Comparison of ENCODE assay signal across 20 cellular contexts in the genomic region with DNA sequence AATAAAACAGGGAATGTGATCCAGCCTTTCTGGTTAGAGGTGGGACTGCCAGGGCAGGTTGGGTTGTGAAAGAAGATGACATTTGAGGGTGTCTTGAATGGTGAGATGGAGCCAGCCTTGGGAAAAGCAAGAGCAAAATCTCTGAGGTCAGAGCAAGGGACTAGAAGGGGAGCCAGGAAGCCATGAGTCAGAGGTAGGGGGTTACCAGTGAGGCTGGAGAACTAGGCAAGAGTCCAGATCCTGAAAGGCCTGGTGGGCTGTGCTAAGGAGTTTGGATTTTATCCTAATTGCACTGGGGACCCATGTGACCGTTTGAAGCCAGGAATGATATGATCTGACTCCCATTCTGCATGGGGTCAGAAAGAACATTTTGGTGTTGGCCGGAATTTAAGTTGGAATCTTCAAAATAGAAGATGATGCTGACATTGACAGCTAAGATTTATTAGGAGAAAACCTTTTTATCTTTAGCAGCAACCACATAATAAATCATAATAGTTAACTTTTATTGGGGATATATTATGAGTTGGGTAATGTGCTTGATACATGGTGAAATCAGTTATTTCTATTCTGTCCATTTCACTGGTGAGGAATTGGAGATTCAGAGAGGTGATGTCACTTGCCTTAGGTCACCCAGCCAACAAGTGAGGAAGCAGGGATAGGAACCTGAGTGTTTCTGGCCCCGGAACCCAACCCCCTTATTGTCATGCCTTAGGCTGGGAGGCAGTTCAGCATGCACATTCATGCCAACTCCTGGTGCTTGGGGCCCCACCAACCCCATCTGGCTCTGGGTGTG.
A peak's percentile ranks its signal among the peaks of the same experiment; 100 is the strongest.
DNase-seq lines count a peak whose midpoint lies in the region; ATAC-seq and TF ChIP-seq lines count a peak whose summit lies in the region.
"Had no signal": no experiment of that assay in that cellular context is flagged by ENCODE, and none has a peak within 500 bp of the region (broad histone marks: within the 10 kb centered on the region; RNA-seq: fewer than 3 reads in every experiment).

No MANE protein-coding gene starts in this region.

- peaks cover 27% of the 10 kb centered on the region for H3K4me1 Mint-ChIP-seq in Calu3 (ENCODE audit: low read depth, unreplicated experiment)
- no peaks in the 10 kb centered on the region for H3K4me1 Mint-ChIP-seq in endothelial cell (ENCODE audit: unreplicated experiment)
- H3K4me1 Mint-ChIP-seq: GM23338 had no signal

- H3K79me2 ChIP-seq in osteoblast (ENCODE audit: insufficient read depth, low read length) = no peaks in the 10 kb centered on the region

- H3K4me1 ChIP-seq in osteoblast (ENCODE audit: insufficient read depth, low read length) = peaks cover 10% of the 10 kb centered on the region
- H3K4me1 ChIP-seq in HAP-1 = no peaks in the 10 kb centered on the region; the same call in 1 of the 2 replicates
- H3K4me1 ChIP-seq: adrenal gland had no signal

- H3K36me3 ChIP-seq in osteoblast (ENCODE audit: insufficient read depth, low read length) (no peaks in the 10 kb centered on the region), HAP-1 (replicated peaks) (peaks cover 5% of the 10 kb centered on the region; the same call in 1 of the 2 replicates)
- H3K36me3 ChIP-seq: adrenal gland, BLaER1, thoracic aorta had no signal

- no peak overlapping the region for H3K4me3 Mint-ChIP-seq in Calu3 (ENCODE audit: low read depth, unreplicated experiment)
- H3K4me3 Mint-ChIP-seq in endothelial cell (ENCODE audit: unreplicated experiment) = no peak overlapping the region
- H3K4me3 Mint-ChIP-seq: effector memory CD8-positive, alpha-beta T cell; GM23338 had no signal

- ATAC-seq in GM19463 (IDR thresholded peaks at IDR 0.05; ENCODE audit: unreplicated experiment) = no peak
- ATAC-seq: effector memory CD8-positive, alpha-beta T cell; GM23338; Panc1 had no signal

- no peak for TF ChIP-seq CTCF in Calu3 (IDR thresholded peaks at IDR 0.05; ENCODE audit: unreplicated experiment)
- no peak for TF ChIP-seq CTCF in cardiac fibroblast (IDR thresholded peaks at IDR 0.05; ENCODE audit: low read depth, low read length)
- no peak for TF ChIP-seq CTCF in osteoblast (IDR thresholded peaks at IDR 0.05; ENCODE audit: extremely low read depth, low read depth, low read length)
- no peak for TF ChIP-seq CTCF in endothelial cell (IDR thresholded peaks at IDR 0.05; ENCODE audit: unreplicated experiment)

- H3K4me3 ChIP-seq in cardiac fibroblast (replicated peaks in 1 of 2; ENCODE audit: low read depth in 2 of 2, low read length in 2 of 2) (no peak overlapping the region), osteoblast (ENCODE audit: insufficient read depth, low read length) (no peak overlapping the region), HAP-1 (no peak overlapping the region)
- H3K4me3 ChIP-seq: adrenal gland, BLaER1, GM23338, thoracic aorta had no signal

- H3K27ac Mint-ChIP-seq in Calu3 (ENCODE audit: unreplicated experiment) = peak overlapping the region; percentile 1
- no peak overlapping the region for H3K27ac Mint-ChIP-seq in endothelial cell (ENCODE audit: unreplicated experiment)
- H3K27ac Mint-ChIP-seq: effector memory CD8-positive, alpha-beta T cell; GM23338 had no signal

- H3K9me3 ChIP-seq in osteoblast (ENCODE audit: low read depth, low read length) = no peaks in the 10 kb centered on the region
- H3K9me3 ChIP-seq in HAP-1 = no peaks in the 10 kb centered on the region
- H3K9me3 ChIP-seq: adrenal gland, BLaER1, thoracic aorta had no signal

- peak overlapping the region; percentile 10 for H3K27ac ChIP-seq in osteoblast (ENCODE audit: low read depth, low read length)
- H3K27ac ChIP-seq: adrenal gland, BLaER1, thoracic aorta had no signal

- CTCF ChIA-PET in Calu3 (lab: Charles Lee) = no interaction called here

- no TSS peak for BruUV-seq in Calu3 (replicated peaks; lab: Mats Ljungman, UMichigan)

- H3K36me3 Mint-ChIP-seq in Calu3 (ENCODE audit: insufficient read depth, unreplicated experiment) = peaks cover 67% of the 10 kb centered on the region
- H3K36me3 Mint-ChIP-seq in endothelial cell (ENCODE audit: low read depth, unreplicated experiment) = no peaks in the 10 kb centered on the region

- intact Hi-C loops in Calu3 (cut with micrococcal nuclease; ENCODE audit: unreplicated experiment) = no loop called here

- in situ Hi-C loops in HAP-1 (cut with MboI; ENCODE audit: low sequenced_read_pairs) = no loop called here

- no peaks in the 10 kb centered on the region for H4K20me1 ChIP-seq in osteoblast (ENCODE audit: insufficient read depth, low read length)
- H4K20me1 ChIP-seq: BLaER1 had no signal

- H2AFZ ChIP-seq in osteoblast (ENCODE audit: low read length) = no peak overlapping the region
- H2AFZ ChIP-seq: GM23338 had no signal

- H3K4me2 ChIP-seq in osteoblast (ENCODE audit: insufficient read depth, low read length) = no peak overlapping the region
- H3K4me2 ChIP-seq: BLaER1, GM23338 had no signal

- H3K27me3 ChIP-seq in osteoblast (ENCODE audit: insufficient read depth, low read length) (no peaks in the 10 kb centered on the region), HAP-1 (ENCODE audit: low read depth) (no peaks in the 10 kb centered on the region)
- H3K27me3 ChIP-seq: adrenal gland, BLaER1 had no signal

- H3K9me3 Mint-ChIP-seq in Calu3 (ENCODE audit: low read depth, unreplicated experiment) (no peaks in the 10 kb centered on the region), endothelial cell (ENCODE audit: unreplicated experiment) (no peaks in the 10 kb centered on the region)
- H3K9me3 Mint-ChIP-seq: effector memory CD8-positive, alpha-beta T cell; GM23338 had no signal

- no peaks in the 10 kb centered on the region for H3K27me3 Mint-ChIP-seq in Calu3 (ENCODE audit: unreplicated experiment)
- peaks cover 8% of the 10 kb centered on the region for H3K27me3 Mint-ChIP-seq in endothelial cell (ENCODE audit: unreplicated experiment)

- DNase-seq in Calu3 (no peak), M059J (ENCODE audit: low read depth) (peak; percentile 61), cardiac fibroblast (ENCODE audit: low read depth in 2 of 2) (peak; percentile 35 to 78), osteoblast (ENCODE audit: insufficient read length, low spot score, missing footprints) (no peak), HAP-1 (ENCODE audit: low spot score in 2 of 2) (no peak), NCI-H1694 (lab: John Stamatoyannopoulos, UW) (no peak), endothelial cell (ENCODE audit: low spot score) (no peak)
- DNase-seq: activated CD4-positive, alpha-beta T cell treated with anti-CD3 and anti-CD28 coated beads for 1 hour; activated CD8-positive, alpha-beta memory T cell treated with anti-CD3 and anti-CD28 coated beads, Interleukin-2, amount 50 U/mL, for 48 hours; activated effector memory CD4-positive, alpha-beta T cell treated with anti-CD3 and anti-CD28 coated beads, Interleukin-2, amount 50 U/mL, for 16 hours; adrenal gland; effector memory CD8-positive, alpha-beta T cell; KBM-7; NCI-H1092; NCI-H748 treated with DMSO at 0.1 percent for 48 hours had no signal

Comparison
In these comparisons a context has a peak if more than half of its experiments do, and no peak if none do; other contexts are left out.
1. DNase-seq: peak in M059J (single experiment) and cardiac fibroblast (2 of 2); none in Calu3 (single experiment), osteoblast (single experiment), HAP-1 (0 of 2), NCI-H1694 (single experiment) and endothelial cell (single experiment).